8 cellular contexts compared by ENCODE assay signal in the genomic region with DNA sequence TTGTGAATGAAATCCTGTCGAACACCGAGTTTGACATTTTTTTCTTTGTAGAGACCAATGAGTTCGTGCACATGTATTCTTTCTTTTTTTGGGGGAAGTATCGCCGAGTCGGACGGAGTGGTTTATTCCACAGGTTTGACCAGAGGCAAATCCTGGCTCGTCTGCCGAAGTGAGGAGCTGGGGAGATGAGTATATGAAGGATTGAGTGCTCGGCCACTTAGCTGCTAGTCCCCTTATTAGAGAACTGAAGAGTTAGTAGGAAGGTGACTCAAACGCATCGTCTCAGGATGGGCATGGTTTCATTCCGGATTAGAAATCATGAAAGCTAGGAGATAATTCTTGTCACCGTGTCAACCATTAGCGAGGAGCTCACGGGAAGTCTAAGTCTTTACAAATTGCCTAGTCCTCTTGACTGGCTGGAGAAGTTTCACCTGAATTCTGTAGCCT.
A peak's percentile ranks its signal among the peaks of the same experiment; 100 is the strongest.
DNase-seq lines count a peak whose midpoint lies in the region; ATAC-seq and TF ChIP-seq lines count a peak whose summit lies in the region.

No MANE protein-coding gene starts in this region.

- peaks cover 37% of the 10 kb centered on the region for H3K27me3 Mint-ChIP-seq in activated naive CD8-positive, alpha-beta T cell treated with anti-CD3 and anti-CD28 coated beads, Interleukin-2, amount 50 U/mL, for 24 hours

- H3K9me3 Mint-ChIP-seq in activated naive CD8-positive, alpha-beta T cell treated with anti-CD3 and anti-CD28 coated beads, Interleukin-2, amount 50 U/mL, for 24 hours: no peaks in the 10 kb centered on the region

- no peaks in the 10 kb centered on the region for H3K36me3 Mint-ChIP-seq in activated naive CD8-positive, alpha-beta T cell treated with anti-CD3 and anti-CD28 coated beads, Interleukin-2, amount 50 U/mL, for 24 hours (ENCODE audit: low read depth)

- TF ChIP-seq CTCF in cardiac muscle cell (IDR thresholded peaks at IDR 0.05; ENCODE audit: low read depth, low read length) (no peak), right lobe of liver (IDR thresholded peaks at IDR 0.05) (no peak)

- H3K36me3 ChIP-seq in cardiac muscle cell: no peaks in the 10 kb centered on the region
- H3K36me3 ChIP-seq in right lobe of liver: no peaks in the 10 kb centered on the region

- peak overlapping the region; percentile 66 for H3K4me3 Mint-ChIP-seq in activated naive CD8-positive, alpha-beta T cell treated with anti-CD3 and anti-CD28 coated beads, Interleukin-2, amount 50 U/mL, for 24 hours

- no peaks in the 10 kb centered on the region for H3K27me3 ChIP-seq in cardiac muscle cell
- peaks cover 0 to 3% of the 10 kb centered on the region in 2 donors for H3K27me3 ChIP-seq in right lobe of liver

- ATAC-seq in left ventricle myocardium superior: no peak
- ATAC-seq in HG03175 (IDR thresholded peaks at IDR 0.05; ENCODE audit: unreplicated experiment): peak; percentile 27
- ATAC-seq in activated naive CD8-positive, alpha-beta T cell treated with anti-CD3 and anti-CD28 coated beads, Interleukin-2, amount 50 U/mL, for 24 hours: no peak
- ATAC-seq in right lobe of liver: peak in 1 of 4 donors; percentile 5

- no peak overlapping the region for H3K27ac ChIP-seq in cardiac muscle cell
- H3K27ac ChIP-seq in right lobe of liver: no peak overlapping the region

- 3% methylated on average over 16 of the region's 16 CpGs for WGBS in right lobe of liver (ENCODE audit: insufficient coverage, low coverage, low lambda C conversion rate, missing lambda C conversion rate)

- intact Hi-C loops in left ventricle myocardium superior (cut with micrococcal nuclease): no loop called here
- intact Hi-C loops in right lobe of liver (cut with DNase I): no loop called here

- H3K27ac Mint-ChIP-seq in activated naive CD8-positive, alpha-beta T cell treated with anti-CD3 and anti-CD28 coated beads, Interleukin-2, amount 50 U/mL, for 24 hours: no peak overlapping the region

- no peaks in the 10 kb centered on the region for H3K9me3 ChIP-seq in cardiac muscle cell (ENCODE audit: low read depth)
- H3K9me3 ChIP-seq in right lobe of liver: no peaks in the 10 kb centered on the region

- DNase-seq in cardiac muscle cell (ENCODE audit: low read depth in 1 of 2, low spot score in 1 of 2) (peak; percentile 3 to 36), left ventricle myocardium superior (no peak), right lobe of liver (peak in 1 of 3 donors; percentile 22), NCI-H1930 (lab: John Stamatoyannopoulos, UW) (no peak), NCI-H128 (lab: John Stamatoyannopoulos, UW; ENCODE audit: unreplicated experiment) (no peak)
- no peak for DNase-seq in activated naive CD8-positive, alpha-beta T cell treated with anti-CD3 and anti-CD28 coated beads, Interleukin-2, amount 50 U/mL, for 24 hours
- DNase-seq in stimulated activated naive CD4-positive, alpha-beta T cell treated with Interleukin-2 at 50 U/mL for 16 hours (lab: John Stamatoyannopoulos, UW): no peak

- peaks cover 17% of the 10 kb centered on the region for H3K4me1 ChIP-seq in cardiac muscle cell (ENCODE audit: low read depth)
- peaks cover 0 to 19% (median 0%) of the 10 kb centered on the region in 4 donors for H3K4me1 ChIP-seq in right lobe of liver

- peaks cover 14% of the 10 kb centered on the region for H3K4me1 Mint-ChIP-seq in activated naive CD8-positive, alpha-beta T cell treated with anti-CD3 and anti-CD28 coated beads, Interleukin-2, amount 50 U/mL, for 24 hours

- TF ChIP-seq POLR2A in right lobe of liver (IDR thresholded peaks at IDR 0.05): no peak

- H3K4me3 ChIP-seq in cardiac muscle cell (peak overlapping the region; percentile 90), right lobe of liver (peak overlapping the region; percentile 57 to 58 (median 57))

Comparison
In these comparisons a context has a peak if more than half of its experiments do, and no peak if none do; other contexts are left out.
1. DNase-seq: peak in cardiac muscle cell (2 of 2); none in left ventricle myocardium superior (single experiment), activated naive CD8-positive, alpha-beta T cell treated with anti-CD3 and anti-CD28 coated beads, Interleukin-2, amount 50 U/mL, for 24 hours (single experiment), stimulated activated naive CD4-positive, alpha-beta T cell treated with Interleukin-2 at 50 U/mL for 16 hours (single experiment), NCI-H1930 (0 of 2) and NCI-H128 (single experiment).